Comparison of ENCODE assay signal across 9 cellular contexts in genomic region chr5:55868846-55869245, GRCh38. TPM values are rescaled to one million over a fixed set of nuclear protein-coding genes. Genes with fewer than 3 reads are reported as not detected.
DNase-seq lines count a peak whose midpoint lies in the region; ATAC-seq and TF ChIP-seq lines count a peak whose summit lies in the region.
"Had no signal": no experiment of that assay in that cellular context is flagged by ENCODE, and none has a peak within 500 bp of the region (broad histone marks: within the 10 kb centered on the region; RNA-seq: fewer than 3 reads in every experiment).

No MANE protein-coding gene starts in this region.

- no peak overlapping the region for H3K4me3 ChIP-seq in hepatocyte

- H3K36me3 Mint-ChIP-seq in activated naive CD4-positive, alpha-beta T cell treated with anti-CD3 and anti-CD28 coated beads for 36 hours (ENCODE audit: low read depth), result no peaks in the 10 kb centered on the region
- no peaks in the 10 kb centered on the region for H3K36me3 Mint-ChIP-seq in activated naive CD4-positive, alpha-beta T cell treated with anti-CD3 and anti-CD28 coated beads, Interleukin-2, amount 10 ng/mL, durations not matched to agents 7 days and 5 days
- H3K36me3 Mint-ChIP-seq in activated CD4-positive, alpha-beta memory T cell treated with anti-CD3 and anti-CD28 coated beads for 36 hours, result no peaks in the 10 kb centered on the region
- no peaks in the 10 kb centered on the region for H3K36me3 Mint-ChIP-seq in stimulated activated naive CD8-positive, alpha-beta T cell treated with anti-CD3 and anti-CD28 coated beads, Interleukin-15, Interleukin-2, amounts not matched to agents 100 ng/mL and 50 ng/mL, for 24 hours (ENCODE audit: low read depth)

- no peak overlapping the region for H3K4me3 Mint-ChIP-seq in activated naive CD4-positive, alpha-beta T cell treated with anti-CD3 and anti-CD28 coated beads for 36 hours
- H3K4me3 Mint-ChIP-seq in activated naive CD4-positive, alpha-beta T cell treated with anti-CD3 and anti-CD28 coated beads, Interleukin-2, amount 10 ng/mL, durations not matched to agents 7 days and 5 days, result no peak overlapping the region
- no peak overlapping the region for H3K4me3 Mint-ChIP-seq in activated CD4-positive, alpha-beta memory T cell treated with anti-CD3 and anti-CD28 coated beads for 36 hours
- H3K4me3 Mint-ChIP-seq in stimulated activated naive CD8-positive, alpha-beta T cell treated with anti-CD3 and anti-CD28 coated beads, Interleukin-15, Interleukin-2, amounts not matched to agents 100 ng/mL and 50 ng/mL, for 24 hours, result peak overlapping the region; percentile 10

- H3K27me3 Mint-ChIP-seq in activated naive CD4-positive, alpha-beta T cell treated with anti-CD3 and anti-CD28 coated beads for 36 hours (ENCODE audit: low read depth), result no peaks in the 10 kb centered on the region
- no peaks in the 10 kb centered on the region for H3K27me3 Mint-ChIP-seq in activated naive CD4-positive, alpha-beta T cell treated with anti-CD3 and anti-CD28 coated beads, Interleukin-2, amount 10 ng/mL, durations not matched to agents 7 days and 5 days
- peaks cover 2% of the 10 kb centered on the region for H3K27me3 Mint-ChIP-seq in activated CD4-positive, alpha-beta memory T cell treated with anti-CD3 and anti-CD28 coated beads for 36 hours
- H3K27me3 Mint-ChIP-seq in stimulated activated naive CD8-positive, alpha-beta T cell treated with anti-CD3 and anti-CD28 coated beads, Interleukin-15, Interleukin-2, amounts not matched to agents 100 ng/mL and 50 ng/mL, for 24 hours, result no peaks in the 10 kb centered on the region

- peak; percentile 80 for DNase-seq in activated naive CD4-positive, alpha-beta T cell treated with anti-CD3 and anti-CD28 coated beads for 36 hours
- DNase-seq in activated naive CD4-positive, alpha-beta T cell treated with anti-CD3 and anti-CD28 coated beads, Interleukin-2, amount 10 ng/mL, durations not matched to agents 7 days and 5 days, result no peak
- peak; percentile 80 for DNase-seq in activated CD4-positive, alpha-beta memory T cell treated with anti-CD3 and anti-CD28 coated beads for 36 hours
- peak; percentile 76 for DNase-seq in hepatocyte (ENCODE audit: low spot score)
- no peak for DNase-seq in HT-29 (ENCODE audit: low spot score)
- DNase-seq: small intestine had no signal

- no peak overlapping the region for H2AFZ ChIP-seq in hepatocyte

- peak overlapping the region; percentile 24 for H3K27ac ChIP-seq in hepatocyte

- TF ChIP-seq CTCF in hepatocyte (IDR thresholded peaks at IDR 0.05; ENCODE audit: poor library complexity), result no peak

- H3K4me1 ChIP-seq in hepatocyte (ENCODE audit: insufficient read depth), result no peaks in the 10 kb centered on the region

- H3K4me1 Mint-ChIP-seq in activated naive CD4-positive, alpha-beta T cell treated with anti-CD3 and anti-CD28 coated beads for 36 hours (ENCODE audit: low read depth), result peaks cover 28% of the 10 kb centered on the region
- H3K4me1 Mint-ChIP-seq in activated naive CD4-positive, alpha-beta T cell treated with anti-CD3 and anti-CD28 coated beads, Interleukin-2, amount 10 ng/mL, durations not matched to agents 7 days and 5 days, result peaks cover 5% of the 10 kb centered on the region
- peaks cover 17% of the 10 kb centered on the region for H3K4me1 Mint-ChIP-seq in activated CD4-positive, alpha-beta memory T cell treated with anti-CD3 and anti-CD28 coated beads for 36 hours (ENCODE audit: low read depth)
- H3K4me1 Mint-ChIP-seq in stimulated activated naive CD8-positive, alpha-beta T cell treated with anti-CD3 and anti-CD28 coated beads, Interleukin-15, Interleukin-2, amounts not matched to agents 100 ng/mL and 50 ng/mL, for 24 hours (ENCODE audit: low read depth), result peaks cover 30% of the 10 kb centered on the region

- peak overlapping the region; percentile 20 for H3K4me2 ChIP-seq in hepatocyte

- H4K20me1 ChIP-seq in hepatocyte (ENCODE audit: insufficient read depth, poor library complexity, severe bottlenecking), result no peaks in the 10 kb centered on the region

- POLR2A ChIA-PET in activated CD4-positive, alpha-beta memory T cell treated with anti-CD3 and anti-CD28 coated beads for 36 hours (lab: Charles Lee), result interaction anchor here (0.7 to 0.8 kb wide), 2 partner anchors 13 to 34 kb away, joined by 3 read pairs; no protein-coding TSS in a partner anchor

- no peaks in the 10 kb centered on the region for H3K36me3 ChIP-seq in hepatocyte (replicated peaks; ENCODE audit: insufficient read depth, low read depth)

- WGBS in hepatocyte (ENCODE audit: low lambda C conversion rate, missing lambda C conversion rate), result 18% methylated on average over 1 of the region's 1 CpG

- no peaks in the 10 kb centered on the region for H3K9me3 Mint-ChIP-seq in activated naive CD4-positive, alpha-beta T cell treated with anti-CD3 and anti-CD28 coated beads for 36 hours
- H3K9me3 Mint-ChIP-seq in activated naive CD4-positive, alpha-beta T cell treated with anti-CD3 and anti-CD28 coated beads, Interleukin-2, amount 10 ng/mL, durations not matched to agents 7 days and 5 days, result no peaks in the 10 kb centered on the region
- no peaks in the 10 kb centered on the region for H3K9me3 Mint-ChIP-seq in activated CD4-positive, alpha-beta memory T cell treated with anti-CD3 and anti-CD28 coated beads for 36 hours
- H3K9me3 Mint-ChIP-seq in stimulated activated naive CD8-positive, alpha-beta T cell treated with anti-CD3 and anti-CD28 coated beads, Interleukin-15, Interleukin-2, amounts not matched to agents 100 ng/mL and 50 ng/mL, for 24 hours, result no peaks in the 10 kb centered on the region

- no peaks in the 10 kb centered on the region for H3K9me3 ChIP-seq in hepatocyte (ENCODE audit: low read depth)

- intact Hi-C loops in activated naive CD4-positive, alpha-beta T cell treated with anti-CD3 and anti-CD28 coated beads for 36 hours (cut with micrococcal nuclease), result loop anchor here (1.0 to 10.0 kb wide), 11 partner anchors 13 to 1306 kb away; partner anchors contain the start of genes DHX29, GPBP1 and MTREX
- intact Hi-C loops in activated CD4-positive, alpha-beta memory T cell treated with anti-CD3 and anti-CD28 coated beads for 36 hours (cut with micrococcal nuclease), result loop anchor here (1.0 to 5.0 kb wide), 6 partner anchors 13 to 460 kb away; partner anchors contain the start of gene SLC38A9

- H3K27me3 ChIP-seq in hepatocyte, result no peaks in the 10 kb centered on the region

- H3K79me2 ChIP-seq in hepatocyte, result no peaks in the 10 kb centered on the region

- H3K27ac Mint-ChIP-seq in activated naive CD4-positive, alpha-beta T cell treated with anti-CD3 and anti-CD28 coated beads for 36 hours, result no peak overlapping the region
- H3K27ac Mint-ChIP-seq in activated naive CD4-positive, alpha-beta T cell treated with anti-CD3 and anti-CD28 coated beads, Interleukin-2, amount 10 ng/mL, durations not matched to agents 7 days and 5 days, result no peak overlapping the region
- H3K27ac Mint-ChIP-seq in activated CD4-positive, alpha-beta memory T cell treated with anti-CD3 and anti-CD28 coated beads for 36 hours, result no peak overlapping the region
- H3K27ac Mint-ChIP-seq in stimulated activated naive CD8-positive, alpha-beta T cell treated with anti-CD3 and anti-CD28 coated beads, Interleukin-15, Interleukin-2, amounts not matched to agents 100 ng/mL and 50 ng/mL, for 24 hours, result peak overlapping the region; percentile 79

- no peaks in the 10 kb centered on the region for H3K9me2 ChIP-seq in hepatocyte (replicated peaks; ENCODE audit: insufficient read depth)

- ATAC-seq in GM21619 (IDR thresholded peaks at IDR 0.05; ENCODE audit: unreplicated experiment) (no peak), HG03469 (IDR thresholded peaks at IDR 0.05; ENCODE audit: unreplicated experiment) (no peak)

- CTCF ChIA-PET in activated naive CD4-positive, alpha-beta T cell treated with anti-CD3 and anti-CD28 coated beads for 36 hours (lab: Charles Lee), result interaction anchor here (0.5 to 1.3 kb wide), 4 partner anchors 13 to 450 kb away, joined by 3 to 5 read pairs (median 4); partner anchors contain the start of gene IL31RA
- CTCF ChIA-PET in activated naive CD4-positive, alpha-beta T cell treated with anti-CD3 and anti-CD28 coated beads, Interleukin-2, amount 10 ng/mL, durations not matched to agents 7 days and 5 days (lab: Charles Lee), result interaction anchor here (0.9 to 1.3 kb wide), 4 partner anchors 9 to 43 kb away, joined by 3 to 5 read pairs (median 3); no protein-coding TSS in a partner anchor
- CTCF ChIA-PET in activated CD4-positive, alpha-beta memory T cell treated with anti-CD3 and anti-CD28 coated beads for 36 hours (lab: Charles Lee), result interaction anchor here (0.5 to 1.7 kb wide), 3 partner anchors 17 to 332 kb away, joined by 3 to 7 read pairs (median 4); no protein-coding TSS in a partner anchor

RNA-seq across cellular contexts. Expression of gene IL31RA, which starts 17.7 kb away (rescaled TPM):
- under 1 TPM; 0.31 to 0.32 TPM for total RNA-seq in activated naive CD4-positive, alpha-beta T cell treated with anti-CD3 and anti-CD28 coated beads for 36 hours
- total RNA-seq in activated CD4-positive, alpha-beta memory T cell treated with anti-CD3 and anti-CD28 coated beads for 36 hours, result under 1 TPM; 0.21 to 0.29 TPM
- total RNA-seq in hepatocyte, result 0.44 and 0.93 TPM in 2 replicates
- 0.17 and 0.53 TPM in 2 replicates for polyA plus RNA-seq in hepatocyte
- total RNA-seq in HT-29 (2014; rRNA removed; shearing (Covaris generic)), result not detected in 2 replicates

Comparison
In these comparisons a context has a peak if more than half of its experiments do, and no peak if none do; other contexts are left out.
1. DNase-seq: peak in activated naive CD4-positive, alpha-beta T cell treated with anti-CD3 and anti-CD28 coated beads for 36 hours (single experiment), activated CD4-positive, alpha-beta memory T cell treated with anti-CD3 and anti-CD28 coated beads for 36 hours (single experiment) and hepatocyte (single experiment); none in activated naive CD4-positive, alpha-beta T cell treated with anti-CD3 and anti-CD28 coated beads, Interleukin-2, amount 10 ng/mL, durations not matched to agents 7 days and 5 days (single experiment) and HT-29 (single experiment).